In the genomic region with DNA sequence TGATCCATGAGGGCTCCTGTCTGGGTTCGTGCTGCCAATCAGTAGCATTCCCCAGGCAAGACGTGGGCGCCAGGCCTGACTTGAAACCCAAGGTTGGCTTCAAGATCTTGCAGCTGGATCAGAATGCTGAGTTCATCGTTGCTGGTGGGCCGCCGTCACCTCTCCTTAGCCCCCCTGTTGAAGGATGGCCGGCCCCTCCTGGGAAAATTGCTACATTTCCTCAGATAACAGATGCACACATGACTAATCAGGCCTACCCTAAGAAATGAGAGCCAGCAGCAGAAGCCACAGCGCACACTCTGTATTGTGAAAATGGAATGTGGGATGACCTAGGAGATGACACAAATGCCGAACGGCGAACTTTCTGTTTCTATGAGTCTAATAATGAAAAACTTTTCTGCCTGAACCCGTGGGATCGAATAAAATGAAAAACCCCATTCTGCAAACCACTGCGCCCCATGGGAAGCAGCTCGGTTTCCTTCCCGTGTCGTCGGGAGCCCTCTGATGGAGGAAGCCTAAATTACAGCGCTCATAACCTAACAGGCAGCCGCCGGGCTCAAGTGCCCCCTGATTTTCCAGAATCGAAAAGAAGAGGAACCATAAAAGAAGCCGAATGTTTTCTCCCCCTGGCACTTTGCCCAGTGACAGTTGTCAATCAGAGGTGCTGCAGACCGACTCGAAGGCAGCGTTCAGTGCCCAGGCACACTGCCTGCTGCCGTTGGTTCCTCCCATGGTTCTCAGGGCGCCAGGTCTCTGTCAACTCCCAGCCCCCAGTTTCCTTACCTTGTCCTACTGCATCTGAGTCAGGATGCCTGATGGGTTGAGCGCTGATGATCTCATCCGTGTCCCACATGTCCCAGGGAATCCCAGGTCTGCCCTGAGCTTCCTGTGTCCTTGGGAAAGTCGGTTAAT, we compare ENCODE assay signal across 8 cellular contexts. TPM values are rescaled to one million over a fixed set of nuclear protein-coding genes. Genes with fewer than 3 reads are reported as not detected.
DNase-seq lines count a peak whose midpoint lies in the region; ATAC-seq and TF ChIP-seq lines count a peak whose summit lies in the region.

No MANE protein-coding gene starts in this region.

- DNase-seq in NCI-H2029 (lab: John Stamatoyannopoulos, UW) (peak; percentile 48), colonic mucosa (peak; percentile 78), right lobe of liver (peak; percentile 58 to 73 (median 65))
- DNase-seq in activated CD4-positive, CD25-positive, alpha-beta regulatory T cell treated with anti-CD3 and anti-CD28 coated beads, Interleukin-2, amount 50 U/mL, for 72 hours, result peak; percentile 55
- peak; percentile 26 to 65 (median 37) for DNase-seq in stimulated activated CD4-positive, alpha-beta T cell treated with anti-CD3 and anti-CD28 coated beads, TNF-alpha, amount 100 ng/mL, for 24 hours (ENCODE audit: low read depth in 3 of 3)

- H3K27ac ChIP-seq in C4-2B, result no peak overlapping the region
- H3K27ac ChIP-seq in colonic mucosa, result no peak overlapping the region
- H3K27ac ChIP-seq in right lobe of liver, result peak overlapping the region in 1 of 3 donors; percentile 7

- H3K4me3 ChIP-seq in colonic mucosa (no peak overlapping the region), right lobe of liver (no peak overlapping the region)

- no peak for TF ChIP-seq POLR2A in right lobe of liver (IDR thresholded peaks at IDR 0.05)

- 16% methylated on average over 24 of the region's 31 CpGs for WGBS in right lobe of liver (ENCODE audit: insufficient coverage, low coverage, low lambda C conversion rate, missing lambda C conversion rate)

- ATAC-seq in GM21423 (IDR thresholded peaks at IDR 0.05; ENCODE audit: unreplicated experiment) (peak; percentile 44), right lobe of liver (peak; percentile 71 to 90 (median 83)), HG02571 (IDR thresholded peaks at IDR 0.05; ENCODE audit: unreplicated experiment) (no peak)

- H3K27me3 ChIP-seq in colonic mucosa (peaks cover 46% of the 10 kb centered on the region), right lobe of liver (no peaks in the 10 kb centered on the region)

- H3K9me3 ChIP-seq in colonic mucosa (no peaks in the 10 kb centered on the region), right lobe of liver (no peaks in the 10 kb centered on the region)

- TF ChIP-seq CTCF in C4-2B (conservative IDR thresholded peaks at IDR 0.05), result peak; percentile 89
- peak; percentile 83 for TF ChIP-seq CTCF in colonic mucosa (IDR thresholded peaks at IDR 0.05)
- peak; percentile 71 to 85 (median 84) for TF ChIP-seq CTCF in right lobe of liver (IDR thresholded peaks at IDR 0.05)

- H3K9ac ChIP-seq in colonic mucosa (ENCODE audit: low read depth in 2 of 2, low read length in 2 of 2), result peak overlapping the region in 1 of 2 donors; percentile 29

- peaks cover 3% of the 10 kb centered on the region for H3K4me1 ChIP-seq in colonic mucosa
- H3K4me1 ChIP-seq in right lobe of liver, result peaks cover 0 to 10% (median 0%) of the 10 kb centered on the region in 4 donors

- intact Hi-C loops in colonic mucosa (cut with DNase I) (loop anchor here (1.0 to 2.0 kb wide), 2 partner anchors 54 to 86 kb away; no protein-coding TSS in a partner anchor), right lobe of liver (cut with DNase I) (loop anchor here (5.0 kb wide), 1 partner anchor 54 kb away; no protein-coding TSS in a partner anchor)

- H3K36me3 ChIP-seq in colonic mucosa (no peaks in the 10 kb centered on the region), right lobe of liver (no peaks in the 10 kb centered on the region)

RNA-seq across cellular contexts. Expression of gene H6PD, which starts 38.2 kb away (rescaled TPM):
- total RNA-seq in colonic mucosa (10 to 100 TPM; 20.8 to 24.7 TPM), right lobe of liver (100 to 1,000 TPM; 102 to 158 (median 120) TPM)
